In genomic region chr14:35221462-35221861, GRCh38 we compare ENCODE assay signal across 14 cellular contexts.
"Had no signal": no experiment of that assay in that cellular context is flagged by ENCODE, and none has a peak within 500 bp of the region (broad histone marks: within the 10 kb centered on the region; RNA-seq: fewer than 3 reads in every experiment).

No MANE protein-coding gene starts in this region.

- H3K9me3 Mint-ChIP-seq: activated B cell treated with CpG ODN at 0.5 μM for 24 hours; activated CD4-positive, alpha-beta T cell treated with anti-CD3 and anti-CD28 coated beads, Interleukin-2, amount 10 ng/mL, durations not matched to agents 24 days and 14 days; activated naive CD4-positive, alpha-beta T cell treated with anti-CD3 and anti-CD28 coated beads for 36 hours; activated naive CD8-positive, alpha-beta T cell treated with anti-CD3 and anti-CD28 coated beads, Interleukin-2, amount 50 U/mL, for 24 hours; activated T-helper 17 cell treated with anti-CD3 and anti-CD28 coated beads, Interleukin-2, amount 50 U/mL, for 72 hours had no signal

- H3K4me1 ChIP-seq: breast epithelium had no signal

- H3K4me1 Mint-ChIP-seq: activated B cell treated with CpG ODN at 0.5 μM for 24 hours had no signal

- DNase-seq: activated B cell treated with CpG ODN at 0.5 μM for 24 hours; activated CD4-positive, alpha-beta T cell treated with anti-CD3 and anti-CD28 coated beads, Interleukin-2, amount 10 ng/mL, durations not matched to agents 24 days and 14 days; activated CD8-positive, alpha-beta memory T cell treated with anti-CD3 and anti-CD28 coated beads, Interleukin-2, amount 50 U/mL, for 48 hours; activated naive CD4-positive, alpha-beta T cell treated with anti-CD3 and anti-CD28 coated beads for 36 hours; activated naive CD8-positive, alpha-beta T cell treated with anti-CD3 and anti-CD28 coated beads, Interleukin-2, amount 50 U/mL, for 24 hours; aorta; retina; stimulated activated CD4-positive, alpha-beta T cell treated with anti-CD3 and anti-CD28 coated beads, Interleukin-2, amount 100 ng/mL, for 48 hours; stimulated activated naive CD4-positive, alpha-beta T cell; transverse colon had no signal

- ATAC-seq: activated naive CD8-positive, alpha-beta T cell treated with anti-CD3 and anti-CD28 coated beads, Interleukin-2, amount 50 U/mL, for 24 hours; activated T-helper 17 cell treated with anti-CD3 and anti-CD28 coated beads, Interleukin-2, amount 50 U/mL, for 72 hours had no signal

- H3K27me3 Mint-ChIP-seq: activated B cell treated with CpG ODN at 0.5 μM for 24 hours; activated CD4-positive, alpha-beta T cell treated with anti-CD3 and anti-CD28 coated beads, Interleukin-2, amount 10 ng/mL, durations not matched to agents 24 days and 14 days; activated naive CD8-positive, alpha-beta T cell treated with anti-CD3 and anti-CD28 coated beads, Interleukin-2, amount 50 U/mL, for 24 hours; activated T-helper 17 cell treated with anti-CD3 and anti-CD28 coated beads, Interleukin-2, amount 50 U/mL, for 72 hours had no signal

- H3K27ac ChIP-seq: breast epithelium, epithelial cell of prostate, transverse colon had no signal

- H3K27me3 ChIP-seq: breast epithelium, transverse colon had no signal

- H3K27ac Mint-ChIP-seq: activated B cell treated with CpG ODN at 0.5 μM for 24 hours; activated CD4-positive, alpha-beta T cell treated with anti-CD3 and anti-CD28 coated beads, Interleukin-2, amount 10 ng/mL, durations not matched to agents 24 days and 14 days; activated naive CD4-positive, alpha-beta T cell treated with anti-CD3 and anti-CD28 coated beads for 36 hours; activated naive CD8-positive, alpha-beta T cell treated with anti-CD3 and anti-CD28 coated beads, Interleukin-2, amount 50 U/mL, for 24 hours had no signal

- H3K4me3 ChIP-seq: breast epithelium, lung, transverse colon had no signal

- H3K9me3 ChIP-seq: breast epithelium, transverse colon had no signal

- H3K4me3 Mint-ChIP-seq: activated B cell treated with CpG ODN at 0.5 μM for 24 hours; activated CD4-positive, alpha-beta T cell treated with anti-CD3 and anti-CD28 coated beads, Interleukin-2, amount 10 ng/mL, durations not matched to agents 24 days and 14 days; activated naive CD4-positive, alpha-beta T cell treated with anti-CD3 and anti-CD28 coated beads for 36 hours; activated naive CD8-positive, alpha-beta T cell treated with anti-CD3 and anti-CD28 coated beads, Interleukin-2, amount 50 U/mL, for 24 hours had no signal

- H3K36me3 ChIP-seq: breast epithelium, transverse colon had no signal
